In genomic region chr4:41533685-41534084, GRCh38 we compare ENCODE assay signal across 21 cellular contexts. TPM values are rescaled to one million over a fixed set of nuclear protein-coding genes. Genes with fewer than 3 reads are reported as not detected.
"Had no signal": no experiment of that assay in that cellular context is flagged by ENCODE, and none has a peak within 500 bp of the region (broad histone marks: within the 10 kb centered on the region; RNA-seq: fewer than 3 reads in every experiment).

No MANE protein-coding gene starts in this region.

- H3K4me3 ChIP-seq: coronary artery, heart right ventricle, left lung, lower lobe of right lung, neural progenitor cell, ovary, sigmoid colon, skin epidermis, suprapubic skin, thyroid gland, upper lobe of left lung, uterus had no signal

- H3K9me3 Mint-ChIP-seq: memory B cell; mesothelial cell of epicardium; natural killer cell treated with Interleukin-12 subunit alpha and Interleukin-12 subunit beta and Interleukin-15 and Interleukin-18, amount 100 ng/mL, for 72 hours; neural progenitor cell had no signal

- H3K4me3 Mint-ChIP-seq: memory B cell; mesothelial cell of epicardium; natural killer cell treated with Interleukin-12 subunit alpha and Interleukin-12 subunit beta and Interleukin-15 and Interleukin-18, amount 100 ng/mL, for 72 hours; neural progenitor cell had no signal

- H3K27me3 ChIP-seq: heart right ventricle, left lung, neural progenitor cell, ovary, sigmoid colon, suprapubic skin, thyroid gland, upper lobe of left lung, uterus had no signal

- H3K4me1 Mint-ChIP-seq: memory B cell had no signal

- H3K4me1 ChIP-seq: uterus had no signal

- DNase-seq: effector CD8-positive, alpha-beta T cell; heart right ventricle; left lung; lower lobe of right lung; ovary; sigmoid colon; stimulated activated CD4-positive, alpha-beta T cell treated with anti-CD3 and anti-CD28 coated beads, Interleukin-12 subunit alpha, Interleukin-12 subunit beta, amount 100 ng/mL, for 4 hours; stimulated activated CD4-positive, alpha-beta T cell treated with anti-CD3 and anti-CD28 coated beads, Interleukin-2, amount 100 ng/mL, for 48 hours; stimulated activated naive CD4-positive, alpha-beta T cell treated with Interleukin-2 at 50 U/mL for 16 hours; thyroid gland; upper lobe of left lung; uterus had no signal

- H3K36me3 Mint-ChIP-seq: memory B cell; mesothelial cell of epicardium; natural killer cell treated with Interleukin-12 subunit alpha and Interleukin-12 subunit beta and Interleukin-15 and Interleukin-18, amount 100 ng/mL, for 72 hours; neural progenitor cell had no signal

- H3K27me3 Mint-ChIP-seq: memory B cell had no signal

- H3K27ac ChIP-seq: coronary artery, left lung, lower lobe of right lung, neural progenitor cell, ovary, sigmoid colon, skin epidermis, suprapubic skin, thyroid gland, uterus had no signal

- ATAC-seq: esophagus mucosa; left lung; natural killer cell treated with Interleukin-12 subunit alpha and Interleukin-12 subunit beta and Interleukin-15 and Interleukin-18, amount 100 ng/mL, for 72 hours had no signal

- H3K36me3 ChIP-seq: heart right ventricle, left lung, lower lobe of right lung, neural progenitor cell, ovary, sigmoid colon, suprapubic skin, thyroid gland, upper lobe of left lung, uterus had no signal

- H3K9me3 ChIP-seq: heart right ventricle, left lung, lower lobe of right lung, ovary, sigmoid colon, suprapubic skin, thyroid gland, upper lobe of left lung, uterus had no signal

- H3K27ac Mint-ChIP-seq: memory B cell; mesothelial cell of epicardium; natural killer cell treated with Interleukin-12 subunit alpha and Interleukin-12 subunit beta and Interleukin-15 and Interleukin-18, amount 100 ng/mL, for 72 hours; neural progenitor cell; progenitor cell of endocrine pancreas had no signal

RNA-seq across cellular contexts. Expression of gene LIMCH1, which starts 4.3 kb away (rescaled TPM):
- total RNA-seq: natural killer cell treated with Interleukin-12 subunit alpha and Interleukin-12 subunit beta and Interleukin-15 and Interleukin-18, amount 100 ng/mL, for 72 hours had no signal
